Comparison of ENCODE assay signal across 5 cellular contexts in genomic region chr4:35926753-35927152, GRCh38.
"Had no signal": no experiment of that assay in that cellular context is flagged by ENCODE, and none has a peak within 500 bp of the region (broad histone marks: within the 10 kb centered on the region; RNA-seq: fewer than 3 reads in every experiment).

No MANE protein-coding gene starts in this region.

- H3K27ac ChIP-seq: HL-60 had no signal

- DNase-seq: IMR-90, KBM-7 had no signal

- ATAC-seq: HepG2, K562 had no signal

- H3K4me3 ChIP-seq: K562 had no signal
